In genomic region chr9:28779240-28779639, GRCh38 we compare ENCODE assay signal across 1 cellular context.
TF ChIP-seq lines count a peak whose summit lies in the region.

No MANE protein-coding gene starts in this region.

TF ChIP-seq in SK-N-SH, 30 proteins besides CTCF, POLR2A, EP300 and RAD21 (continued from another document):
- no peak for TF ChIP-seq NRF1 (IDR thresholded peaks at IDR 0.05; ENCODE audit: low read depth, low read length)
- TF ChIP-seq MXI1 (IDR thresholded peaks at IDR 0.05; ENCODE audit: low read depth, low read length): no peak
- peak; percentile 73 for TF ChIP-seq TCF12 (IDR thresholded peaks at IDR 0.05)
- TF ChIP-seq ELF1 (IDR thresholded peaks at IDR 0.05): no peak
- TF ChIP-seq FOXM1 (IDR thresholded peaks at IDR 0.05; ENCODE audit: low read depth): no peak
- no peak for TF ChIP-seq REST (IDR thresholded peaks at IDR 0.05; ENCODE audit: low read depth, low read length)
- peak; percentile 44; the same call in 1 of the 2 replicates for TF ChIP-seq PBX3 (IDR thresholded peaks at IDR 0.05)
- no peak for TF ChIP-seq GABPA (IDR thresholded peaks at IDR 0.05; ENCODE audit: low read depth)
- TF ChIP-seq RFX5 (IDR thresholded peaks at IDR 0.05; ENCODE audit: low read length): no peak
- no peak for TF ChIP-seq NFIC (IDR thresholded peaks at IDR 0.05; ENCODE audit: borderline replicate concordance)
- peak; percentile 30; the same call in 1 of the 2 replicates for TF ChIP-seq JUND (IDR thresholded peaks at IDR 0.05)
- no peak for TF ChIP-seq SMC3 (IDR thresholded peaks at IDR 0.05; ENCODE audit: low read depth, low read length)
- TF ChIP-seq TEAD4 (IDR thresholded peaks at IDR 0.05; ENCODE audit: borderline replicate concordance, insufficient read depth): 0 out of 2 replicates have a peak, but pooled peaks have one; percentile 16
- TF ChIP-seq GATA2 (CRISPR knock-in tag; IDR thresholded peaks at IDR 0.05): peak; percentile 78
- TF ChIP-seq IRF3 (IDR thresholded peaks at IDR 0.05; ENCODE audit: low read depth, low read length): no peak
